In the genomic region with DNA sequence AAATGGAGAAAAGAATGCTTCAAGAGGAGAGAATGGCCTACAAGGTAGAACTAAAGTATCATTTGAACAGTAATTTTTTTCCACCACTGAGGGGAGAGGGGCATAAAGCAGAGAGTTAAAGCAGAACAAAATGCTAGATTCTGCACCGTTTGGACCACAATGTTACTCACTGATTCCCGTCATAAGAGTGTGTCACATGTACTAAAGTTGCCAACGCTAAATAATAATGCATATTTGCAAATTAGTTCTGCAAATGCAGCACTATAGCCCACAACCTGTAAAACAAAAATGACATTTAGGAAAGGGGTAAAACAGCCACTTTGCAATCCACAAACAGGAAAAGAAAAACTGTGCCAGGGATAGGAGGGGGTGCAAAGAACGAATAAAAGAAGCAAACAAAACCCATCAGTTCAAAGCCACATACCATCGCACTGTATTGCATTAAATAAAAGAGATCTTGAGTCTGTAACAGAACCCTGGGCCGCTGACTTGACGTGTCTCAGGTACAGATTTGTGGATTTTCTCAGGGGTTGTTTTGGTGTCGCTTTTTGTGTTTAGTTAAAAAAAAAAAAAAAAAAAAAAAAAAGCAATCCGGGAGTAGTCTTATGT, we compare ENCODE assay signal across 8 cellular contexts. TPM values are rescaled to one million over a fixed set of nuclear protein-coding genes. Genes with fewer than 3 reads are reported as not detected.
DNase-seq lines count a peak whose midpoint lies in the region; ATAC-seq and TF ChIP-seq lines count a peak whose summit lies in the region.

No MANE protein-coding gene starts in this region.

- H3K27ac ChIP-seq in subcutaneous abdominal adipose tissue (ENCODE audit: low read depth, low read length) = peak overlapping the region; percentile 92

- CTCF ChIA-PET in activated CD4-positive, alpha-beta T cell treated with anti-CD3 and anti-CD28 coated beads for 36 hours (lab: Charles Lee) = no interaction called here
- CTCF ChIA-PET in WTC11 (lab: Charles Lee) = interaction anchor here (0.6 to 0.7 kb wide), 2 partner anchors 25 to 31 kb away, joined by 3 to 4 read pairs; no protein-coding TSS in a partner anchor

- peak overlapping the region; percentile 70 for H3K27ac Mint-ChIP-seq in activated CD4-positive, alpha-beta T cell treated with anti-CD3 and anti-CD28 coated beads for 36 hours
- peak overlapping the region; percentile 97 for H3K27ac Mint-ChIP-seq in WTC11

- H3K9me3 Mint-ChIP-seq in activated CD4-positive, alpha-beta T cell treated with anti-CD3 and anti-CD28 coated beads for 36 hours (ENCODE audit: low read depth) = no peaks in the 10 kb centered on the region
- no peaks in the 10 kb centered on the region for H3K9me3 Mint-ChIP-seq in WTC11

- H3K36me3 ChIP-seq in subcutaneous abdominal adipose tissue (ENCODE audit: control insufficient read depth in 5 of 5, insufficient read depth in 5 of 5, low read length in 5 of 5) = no peaks in the 10 kb centered on the region

- intact Hi-C loops in activated CD4-positive, alpha-beta T cell treated with anti-CD3 and anti-CD28 coated beads for 36 hours (cut with DNase I, micrococcal nuclease) = loop anchor here (1.0 to 10.0 kb wide), 6 partner anchors 7 to 1233 kb away; a partner anchor contains a TSS

- no peak for ATAC-seq in activated CD4-positive, alpha-beta T cell treated with anti-CD3 and anti-CD28 coated beads for 36 hours
- ATAC-seq in WTC11 (no peak), esophagus mucosa (no peak)

- H3K4me3 Mint-ChIP-seq in activated CD4-positive, alpha-beta T cell treated with anti-CD3 and anti-CD28 coated beads for 36 hours = peak overlapping the region; percentile 69
- H3K4me3 Mint-ChIP-seq in WTC11 = peak overlapping the region; percentile 84

- peaks cover 53% of the 10 kb centered on the region for H3K27me3 Mint-ChIP-seq in activated CD4-positive, alpha-beta T cell treated with anti-CD3 and anti-CD28 coated beads for 36 hours
- peaks cover 56% of the 10 kb centered on the region for H3K27me3 Mint-ChIP-seq in WTC11 (ENCODE audit: low read depth)

- H3K9ac ChIP-seq in subcutaneous abdominal adipose tissue (ENCODE audit: low read length in 5 of 5) = peak overlapping the region; percentile 75 to 97 (median 83)

- no peak for DNase-seq in activated CD4-positive, alpha-beta T cell treated with anti-CD3 and anti-CD28 coated beads for 36 hours
- DNase-seq in activated CD4-positive, alpha-beta T cell treated with anti-CD3 and anti-CD28 coated beads, Interleukin-2, amount 50 U/mL, for 1 hour = no peak
- DNase-seq in WTC11 (ENCODE audit: low spot score) (no peak), OCI-M2 (lab: John Stamatoyannopoulos, UW; ENCODE audit: unreplicated experiment) (no peak), dedifferentiated amniotic fluid mesenchymal stem cell (ENCODE audit: extremely low spot score) (no peak)

- H3K9me3 ChIP-seq in subcutaneous abdominal adipose tissue (ENCODE audit: control insufficient read depth in 5 of 5, low read length in 5 of 5) = no peaks in the 10 kb centered on the region

- H3K4me1 Mint-ChIP-seq in activated CD4-positive, alpha-beta T cell treated with anti-CD3 and anti-CD28 coated beads for 36 hours = peaks cover 23% of the 10 kb centered on the region
- peaks cover 63% of the 10 kb centered on the region for H3K4me1 Mint-ChIP-seq in WTC11

- H3K27me3 ChIP-seq in subcutaneous abdominal adipose tissue (ENCODE audit: control insufficient read depth in 5 of 5, insufficient read depth in 4 of 5, low read length in 5 of 5) = no peaks in the 10 kb centered on the region

- H3K4me3 ChIP-seq in iPS-11a (ENCODE audit: low read depth, low read length) (peak overlapping the region; percentile 66), subcutaneous abdominal adipose tissue (ENCODE audit: low read depth in 1 of 5, low read length in 5 of 5) (peak overlapping the region; percentile 64 to 87 (median 80))

- no peaks in the 10 kb centered on the region for H3K36me3 Mint-ChIP-seq in activated CD4-positive, alpha-beta T cell treated with anti-CD3 and anti-CD28 coated beads for 36 hours (ENCODE audit: low read depth)
- no peaks in the 10 kb centered on the region for H3K36me3 Mint-ChIP-seq in WTC11

- TF ChIP-seq CTCF in WTC11 (IDR thresholded peaks at IDR 0.05) = no peak

- POLR2A ChIA-PET in activated CD4-positive, alpha-beta T cell treated with anti-CD3 and anti-CD28 coated beads for 36 hours (lab: Charles Lee) = no interaction called here
- POLR2A ChIA-PET in WTC11 (lab: Charles Lee) = interaction anchor here (0.7 to 1.0 kb wide), 2 partner anchors 47 to 100 kb away, joined by 3 read pairs; no protein-coding TSS in a partner anchor

- peaks cover 5 to 72% (median 62%) of the 10 kb centered on the region in 5 donors for H3K4me1 ChIP-seq in subcutaneous abdominal adipose tissue (ENCODE audit: control insufficient read depth in 5 of 5, insufficient read depth in 5 of 5, low read length in 5 of 5)

TF ChIP-seq in WTC11, 78 proteins besides CTCF, POLR2A, EP300 and RAD21:
- no peak for TF ChIP-seq FOXK1 (CRISPR knock-in tag; IDR thresholded peaks at IDR 0.05)
- TF ChIP-seq, protein P1, sequence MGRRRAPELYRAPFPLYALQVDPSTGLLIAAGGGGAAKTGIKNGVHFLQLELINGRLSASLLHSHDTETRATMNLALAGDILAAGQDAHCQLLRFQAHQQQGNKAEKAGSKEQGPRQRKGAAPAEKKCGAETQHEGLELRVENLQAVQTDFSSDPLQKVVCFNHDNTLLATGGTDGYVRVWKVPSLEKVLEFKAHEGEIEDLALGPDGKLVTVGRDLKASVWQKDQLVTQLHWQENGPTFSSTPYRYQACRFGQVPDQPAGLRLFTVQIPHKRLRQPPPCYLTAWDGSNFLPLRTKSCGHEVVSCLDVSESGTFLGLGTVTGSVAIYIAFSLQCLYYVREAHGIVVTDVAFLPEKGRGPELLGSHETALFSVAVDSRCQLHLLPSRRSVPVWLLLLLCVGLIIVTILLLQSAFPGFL (CRISPR knock-in tag; IDR thresholded peaks at IDR 0.05; ENCODE audit: borderline replicate concordance) = no peak
- no peak for TF ChIP-seq SOX15 (CRISPR knock-in tag; IDR thresholded peaks at IDR 0.05)
- no peak for TF ChIP-seq PRRX2 (CRISPR knock-in tag; IDR thresholded peaks at IDR 0.05)

RNA-seq across cellular contexts. Expression of a gene that starts 7.7 kb away (rescaled TPM):
- total RNA-seq in activated CD4-positive, alpha-beta T cell treated with anti-CD3 and anti-CD28 coated beads for 36 hours = not detected
- total RNA-seq in WTC11 (2021) (7.1 to 12.5 TPM (median 7.4 TPM) in 3 replicates), esophagus mucosa (37.2 TPM)
